In genomic region chr4:173696011-173696410, GRCh38 we compare ENCODE assay signal across 27 cellular contexts.
"Had no signal": no experiment of that assay in that cellular context is flagged by ENCODE, and none has a peak within 500 bp of the region (broad histone marks: within the 10 kb centered on the region; RNA-seq: fewer than 3 reads in every experiment).

No MANE protein-coding gene starts in this region.

- H3K27ac Mint-ChIP-seq: effector memory CD8-positive, alpha-beta T cell; naive thymus-derived CD8-positive, alpha-beta T cell; nephron progenitor cell; stimulated activated effector memory CD8-positive, alpha-beta T cell treated with anti-CD3 and anti-CD28 coated beads, Interleukin-12 subunit alpha, Interleukin-12 subunit beta, amount 100 ng/mL, for 72 hours had no signal

- H3K36me3 Mint-ChIP-seq: naive thymus-derived CD8-positive, alpha-beta T cell; stimulated activated effector memory CD8-positive, alpha-beta T cell treated with anti-CD3 and anti-CD28 coated beads, Interleukin-12 subunit alpha, Interleukin-12 subunit beta, amount 100 ng/mL, for 72 hours had no signal

- H3K27me3 Mint-ChIP-seq: effector memory CD8-positive, alpha-beta T cell; naive thymus-derived CD8-positive, alpha-beta T cell had no signal

- H3K4me2 ChIP-seq: hepatocyte had no signal

- FAIRE-seq: endometrium, islet of Langerhans had no signal

- H3K9me3 Mint-ChIP-seq: nephron progenitor cell; stimulated activated effector memory CD8-positive, alpha-beta T cell treated with anti-CD3 and anti-CD28 coated beads, Interleukin-12 subunit alpha, Interleukin-12 subunit beta, amount 100 ng/mL, for 72 hours had no signal

- H3K27ac ChIP-seq: esophagus squamous epithelium, gastrocnemius medialis, hepatocyte, stomach, thyroid gland had no signal

- H3K9me3 ChIP-seq: esophagus squamous epithelium, gastrocnemius medialis, stomach, thyroid gland had no signal

- ATAC-seq: effector memory CD8-positive, alpha-beta T cell; gastrocnemius medialis; left cardiac atrium; naive thymus-derived CD8-positive, alpha-beta T cell; sciatic nerve; stimulated activated effector memory CD8-positive, alpha-beta T cell treated with anti-CD3 and anti-CD28 coated beads, Interleukin-12 subunit alpha, Interleukin-12 subunit beta, amount 100 ng/mL, for 72 hours had no signal

- H3K4me3 ChIP-seq: esophagus squamous epithelium, gastrocnemius medialis, hepatocyte, stomach, thyroid gland had no signal

- H3K4me3 Mint-ChIP-seq: effector memory CD8-positive, alpha-beta T cell; naive thymus-derived CD8-positive, alpha-beta T cell; nephron progenitor cell; stimulated activated effector memory CD8-positive, alpha-beta T cell treated with anti-CD3 and anti-CD28 coated beads, Interleukin-12 subunit alpha, Interleukin-12 subunit beta, amount 100 ng/mL, for 72 hours had no signal

- H3K4me1 Mint-ChIP-seq: naive thymus-derived CD8-positive, alpha-beta T cell; nephron progenitor cell; stimulated activated effector memory CD8-positive, alpha-beta T cell treated with anti-CD3 and anti-CD28 coated beads, Interleukin-12 subunit alpha, Interleukin-12 subunit beta, amount 100 ng/mL, for 72 hours had no signal

- H3K36me3 ChIP-seq: esophagus squamous epithelium, gastrocnemius medialis, stomach, thyroid gland had no signal

- DNase-seq: caudate nucleus; cerebellar nuclear complex; cortex of kidney; effector memory CD8-positive, alpha-beta T cell; erythroblast; esophagus squamous epithelium; gastrocnemius medialis; head of caudate nucleus; left cardiac atrium; mesendoderm; midbrain; naive thymus-derived CD8-positive, alpha-beta T cell; nephron progenitor cell; nucleus accumbens; posterior cingulate gyrus; retina; stimulated activated CD4-positive, alpha-beta T cell treated with anti-CD3 and anti-CD28 coated beads, Interleukin-2, amount 100 ng/mL, for 24 hours; stimulated activated CD4-positive, alpha-beta T cell treated with anti-CD3 and anti-CD28 coated beads, Interleukin-4, amount 100 ng/mL, for 24 hours; stimulated activated naive CD4-positive, alpha-beta T cell treated with Interleukin-2 at 50 U/mL for 16 hours; stomach; thyroid gland; trophoblast cell had no signal

- H3K27me3 ChIP-seq: esophagus squamous epithelium, gastrocnemius medialis, hepatocyte, stomach, thyroid gland had no signal

- H3K4me1 ChIP-seq: esophagus squamous epithelium, gastrocnemius medialis, stomach, thyroid gland had no signal

- H2AFZ ChIP-seq: hepatocyte had no signal
